ENCODE assay signal across 1 cellular context in the genomic region with DNA sequence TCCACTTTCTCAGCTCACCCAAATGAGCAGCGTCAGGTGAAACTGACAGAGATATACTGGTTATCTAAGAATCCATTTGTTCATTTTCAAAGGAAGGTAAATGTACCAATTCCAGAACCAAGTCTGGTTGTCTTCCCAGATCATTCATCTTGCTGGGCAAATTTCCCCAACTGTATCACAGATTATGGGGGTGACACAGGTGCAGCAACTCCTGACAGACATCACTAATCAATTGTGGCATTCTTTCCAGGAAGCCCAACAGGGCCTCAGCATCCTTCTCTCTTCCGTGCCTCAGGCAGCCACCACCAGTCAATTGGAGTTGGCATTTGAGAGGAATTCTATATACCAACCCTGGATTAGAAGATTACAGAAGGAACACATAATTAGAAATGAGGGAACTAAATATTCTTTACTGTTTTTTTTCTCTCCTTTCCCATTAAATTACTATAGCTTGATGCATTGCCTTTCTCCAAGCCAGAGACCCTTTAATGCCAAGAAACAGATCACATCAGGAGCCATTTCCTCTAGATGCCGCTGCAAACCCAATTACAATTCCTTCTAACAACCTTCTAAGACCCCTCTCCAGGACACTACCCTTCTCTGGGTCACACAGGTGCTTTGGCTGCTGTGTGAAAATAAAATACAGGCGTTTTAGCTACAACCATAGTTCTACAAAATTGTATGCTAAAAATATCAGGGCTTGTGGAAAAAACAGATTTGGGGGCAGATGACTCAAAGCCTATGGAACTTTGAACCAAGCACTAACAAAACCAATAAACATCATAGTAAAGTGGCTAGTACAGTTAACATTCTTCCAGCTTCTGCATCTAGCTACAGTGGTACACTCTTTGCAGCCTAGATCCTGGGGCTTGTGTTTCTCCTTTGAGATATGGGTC.
TF ChIP-seq lines count a peak whose summit lies in the region.

No MANE protein-coding gene starts in this region.

TF ChIP-seq in GM23338, 12 proteins besides CTCF, POLR2A, EP300 and RAD21 (continued from another document):
- TF ChIP-seq ZNF462 (CRISPR knock-in tag; IDR thresholded peaks at IDR 0.05) (no peak), EZH2phosphoT487 (IDR thresholded peaks at IDR 0.05; ENCODE audit: unreplicated experiment) (no peak), STAT1 (IDR thresholded peaks at IDR 0.05; ENCODE audit: unreplicated experiment) (no peak), ZNF114 (CRISPR knock-in tag; IDR thresholded peaks at IDR 0.05) (no peak), CREB1 (CRISPR knock-in tag; IDR thresholded peaks at IDR 0.05; ENCODE audit: low read depth) (no peak), JUNB (IDR thresholded peaks at IDR 0.05; ENCODE audit: unreplicated experiment) (no peak)
- TF ChIP-seq, protein P1, sequence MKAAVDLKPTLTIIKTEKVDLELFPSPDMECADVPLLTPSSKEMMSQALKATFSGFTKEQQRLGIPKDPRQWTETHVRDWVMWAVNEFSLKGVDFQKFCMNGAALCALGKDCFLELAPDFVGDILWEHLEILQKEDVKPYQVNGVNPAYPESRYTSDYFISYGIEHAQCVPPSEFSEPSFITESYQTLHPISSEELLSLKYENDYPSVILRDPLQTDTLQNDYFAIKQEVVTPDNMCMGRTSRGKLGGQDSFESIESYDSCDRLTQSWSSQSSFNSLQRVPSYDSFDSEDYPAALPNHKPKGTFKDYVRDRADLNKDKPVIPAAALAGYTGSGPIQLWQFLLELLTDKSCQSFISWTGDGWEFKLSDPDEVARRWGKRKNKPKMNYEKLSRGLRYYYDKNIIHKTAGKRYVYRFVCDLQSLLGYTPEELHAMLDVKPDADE (IDR thresholded peaks at IDR 0.05), result no peak
